In genomic region chr4:8277356-8278008, GRCh38 we compare ENCODE assay signal across 18 cellular contexts. TPM values are rescaled to one million over a fixed set of nuclear protein-coding genes. Genes with fewer than 3 reads are reported as not detected.
DNase-seq lines count a peak whose midpoint lies in the region; ATAC-seq, FAIRE-seq and TF ChIP-seq lines count a peak whose summit lies in the region.
"Had no signal": no experiment of that assay in that cellular context is flagged by ENCODE, and none has a peak within 500 bp of the region (broad histone marks: within the 10 kb centered on the region; RNA-seq: fewer than 3 reads in every experiment).

No MANE protein-coding gene starts in this region.

- no peak for FAIRE-seq in D721Med (lab: Jason Lieb, UNC)

- ATAC-seq in right lobe of liver (no peak), upper lobe of right lung (no peak)
- ATAC-seq: CD8-positive, alpha-beta T cell had no signal

- TF ChIP-seq POLR2A in right lobe of liver (IDR thresholded peaks at IDR 0.05): no peak

- H3K27ac ChIP-seq in brain microvascular endothelial cell (no peak overlapping the region), right lobe of liver (no peak overlapping the region), upper lobe of right lung (no peak overlapping the region)
- H3K27ac ChIP-seq: cardiac muscle cell had no signal

- TF ChIP-seq CTCF in brain microvascular endothelial cell (IDR thresholded peaks at IDR 0.05; ENCODE audit: low read depth, low read length, missing control alignments): peak; percentile 12
- TF ChIP-seq CTCF in right lobe of liver (IDR thresholded peaks at IDR 0.05): no peak
- no peak for TF ChIP-seq CTCF in upper lobe of right lung (IDR thresholded peaks at IDR 0.05)
- TF ChIP-seq CTCF in D721Med (IDR thresholded peaks at IDR 0.05; ENCODE audit: insufficient read depth, missing control alignments): no peak

- H3K9me3 ChIP-seq in right lobe of liver (no peaks in the 10 kb centered on the region), upper lobe of right lung (no peaks in the 10 kb centered on the region)

- H3K27me3 ChIP-seq in brain microvascular endothelial cell (replicated peaks): no peaks in the 10 kb centered on the region
- H3K27me3 ChIP-seq in right lobe of liver: no peaks in the 10 kb centered on the region
- no peaks in the 10 kb centered on the region for H3K27me3 ChIP-seq in upper lobe of right lung
- H3K27me3 ChIP-seq: cardiac muscle cell had no signal

- H3K4me1 ChIP-seq in right lobe of liver (no peaks in the 10 kb centered on the region), upper lobe of right lung (peaks cover 28% of the 10 kb centered on the region)

- no peaks in the 10 kb centered on the region for H3K36me3 ChIP-seq in brain microvascular endothelial cell (replicated peaks)
- no peaks in the 10 kb centered on the region for H3K36me3 ChIP-seq in right lobe of liver
- no peaks in the 10 kb centered on the region for H3K36me3 ChIP-seq in upper lobe of right lung
- H3K36me3 ChIP-seq: cardiac muscle cell had no signal

- H3K4me3 ChIP-seq in brain microvascular endothelial cell (ENCODE audit: low read depth, low read length) (no peak overlapping the region), right lobe of liver (no peak overlapping the region), upper lobe of right lung (no peak overlapping the region)
- H3K4me3 ChIP-seq: cardiac muscle cell had no signal

- no CpG with 5 or more reads among the region's 11 CpGs for WGBS in right lobe of liver (ENCODE audit: insufficient coverage, low coverage, low lambda C conversion rate, missing lambda C conversion rate)

- in situ Hi-C loops in brain microvascular endothelial cell (cut with HindIII; ENCODE audit: low pct_ligation_motif_present, low sequenced_read_pairs): no loop called here

- DNase-seq in NCI-H524 (lab: John Stamatoyannopoulos, UW) (peak; percentile 35 to 49), NCI-H524 treated with DMSO at 0.1 percent for 48 hours (lab: John Stamatoyannopoulos, UW) (no peak), brain microvascular endothelial cell (no peak), right lobe of liver (peak in 2 of 3 donors; percentile 10 to 33), upper lobe of right lung (peak; percentile 53), D721Med (ENCODE audit: insufficient read length, low spot score) (no peak), NCI-H1436 treated with DMSO at 0.1 percent for 48 hours (lab: John Stamatoyannopoulos, UW) (no peak), A172 (ENCODE audit: low spot score) (no peak)
- DNase-seq: CD8-positive, alpha-beta T cell; effector CD8-positive, alpha-beta T cell; H7; SHP77 treated with DMSO at 0.1 percent for 48 hours; stimulated activated naive B cell treated with anti-CD40 and anti-IgM and Interleukin-4, amounts not matched to agents 10 μg/mL and 1 μg/mL and 100 μg/mL, for 72 hours had no signal

- intact Hi-C loops in right lobe of liver (cut with DNase I) (no loop called here), upper lobe of right lung (cut with DNase I) (no loop called here)

RNA-seq across cellular contexts. Expression of gene HTRA3, which starts 7.9 kb away (rescaled TPM):
- total RNA-seq in right lobe of liver (1 to 10 TPM in 3 of 6 experiments, under 1 TPM in 3; 0.32 to 1.6 (median 1.0) TPM), upper lobe of right lung (25.0 TPM)
- total RNA-seq in A172 (2014; rRNA removed; shearing (Covaris generic)): not detected in 2 replicates
- total RNA-seq: activated CD8-positive, alpha-beta memory T cell treated with anti-CD3 and anti-CD28 coated beads for 36 hours; activated T-helper 1 cell treated with anti-CD3 and anti-CD28 coated beads, Interleukin-12 subunit alpha, Interleukin-12 subunit beta, Interleukin-2, Interleukin-4 antibody, amounts not matched to agents 30 ng/mL and 10 ng/mL and 1 ng/mL, durations not matched to agents 14 hours and 24 hours and 36 hours; CD8-positive, alpha-beta T cell; MCF 10A; T-helper 2 cell treated with Interferon-gamma antibody and Interleukin-4, amounts not matched to agents 100 ng/mL and 5 ng/mL, for 36 hours had no signal

Comparison
In these comparisons a context has a peak if more than half of its experiments do, and no peak if none do; other contexts are left out.
1. DNase-seq: peak in NCI-H524 (2 of 2), right lobe of liver (2 of 3) and upper lobe of right lung (single experiment); none in NCI-H524 treated with DMSO at 0.1 percent for 48 hours (single experiment), brain microvascular endothelial cell (single experiment), D721Med (single experiment), NCI-H1436 treated with DMSO at 0.1 percent for 48 hours (single experiment) and A172 (single experiment).